Comparison of ENCODE assay signal across 12 cellular contexts in genomic region chr16:27323781-27324561, GRCh38. TPM values are rescaled to one million over a fixed set of nuclear protein-coding genes. Genes with fewer than 3 reads are reported as not detected.
DNase-seq lines count a peak whose midpoint lies in the region; ATAC-seq and TF ChIP-seq lines count a peak whose summit lies in the region.
"Had no signal": no experiment of that assay in that cellular context is flagged by ENCODE, and none has a peak within 500 bp of the region (broad histone marks: within the 10 kb centered on the region; RNA-seq: fewer than 3 reads in every experiment).

No MANE protein-coding gene starts in this region.

- no peak for TF ChIP-seq POLR2A in vagina (IDR thresholded peaks at IDR 0.05)

- no peaks in the 10 kb centered on the region for H3K27me3 ChIP-seq in vagina
- no peaks in the 10 kb centered on the region for H3K27me3 ChIP-seq in Caco-2 (replicated peaks; ENCODE audit: control insufficient read depth, insufficient read depth, low read length)

- H3K36me3 Mint-ChIP-seq in stimulated activated naive CD8-positive, alpha-beta T cell treated with anti-CD3 and anti-CD28 coated beads, Interleukin-15, Interleukin-2, amounts not matched to agents 100 ng/mL and 50 ng/mL, for 24 hours (ENCODE audit: low read depth), result peaks cover 88% of the 10 kb centered on the region
- peaks cover under 1% of the 10 kb centered on the region for H3K36me3 Mint-ChIP-seq in chondrocyte (ENCODE audit: low read depth)
- peaks cover 2% of the 10 kb centered on the region for H3K36me3 Mint-ChIP-seq in nephron progenitor cell (ENCODE audit: low read depth)
- H3K36me3 Mint-ChIP-seq in Caco-2 (ENCODE audit: insufficient read depth, unreplicated experiment), result peaks cover 12% of the 10 kb centered on the region

- peak overlapping the region; percentile 79 for H3K27ac Mint-ChIP-seq in stimulated activated naive CD8-positive, alpha-beta T cell treated with anti-CD3 and anti-CD28 coated beads, Interleukin-15, Interleukin-2, amounts not matched to agents 100 ng/mL and 50 ng/mL, for 24 hours
- H3K27ac Mint-ChIP-seq in chondrocyte (ENCODE audit: unreplicated experiment) (no peak overlapping the region), nephron progenitor cell (peak overlapping the region; percentile 51), Caco-2 (ENCODE audit: unreplicated experiment) (no peak overlapping the region)
- H3K27ac Mint-ChIP-seq: stimulated activated memory B cell treated with anti-CD40 and anti-IgM and Interleukin-4, amounts not matched to agents 10 μg/mL and 1 μg/mL and 100 μg/mL, for 72 hours had no signal

- TF ChIP-seq CTCF in chondrocyte (IDR thresholded peaks at IDR 0.05) (no peak), nephron progenitor cell (IDR thresholded peaks at IDR 0.05) (no peak), vagina (IDR thresholded peaks at IDR 0.05) (no peak), Caco-2 (IDR thresholded peaks at IDR 0.05; ENCODE audit: insufficient read depth in 1 of 2, low read depth in 1 of 2, low read length in 1 of 2, severe bottlenecking in 1 of 2, unreplicated experiment in 1 of 2) (no peak)

- peaks cover 97% of the 10 kb centered on the region for H3K4me1 ChIP-seq in vagina
- peaks cover 24% of the 10 kb centered on the region for H3K4me1 ChIP-seq in Caco-2

- H3K4me3 ChIP-seq in vagina, result no peak overlapping the region
- H3K4me3 ChIP-seq in Caco-2 (ENCODE audit: low read depth, low read length), result no peak overlapping the region

- intact Hi-C loops in vagina (cut with DNase I) (no loop called here), Caco-2 (cut with micrococcal nuclease; ENCODE audit: unreplicated experiment) (no loop called here)

- H3K27ac ChIP-seq in vagina, result peak overlapping the region; percentile 93

- no peak for DNase-seq in stimulated activated naive CD8-positive, alpha-beta T cell treated with anti-CD3 and anti-CD28 coated beads, Interleukin-15, Interleukin-2, amounts not matched to agents 100 U/mL and 50 U/mL, for 24 hours
- DNase-seq in chondrocyte (ENCODE audit: low spot score) (peak; percentile 57), nephron progenitor cell (no peak), vagina (ENCODE audit: extremely low spot score in 2 of 2) (no peak), Caco-2 (no peak)
- no peak for DNase-seq in stimulated activated CD4-positive, alpha-beta T cell treated with anti-CD3 and anti-CD28 coated beads, Interleukin-2, amount 100 ng/mL, for 24 hours
- DNase-seq: amygdala, NCI-H1436 treated with DMSO at 0.1 percent for 48 hours had no signal

- POLR2A ChIA-PET in Caco-2 (lab: Charles Lee), result no interaction called here

- ATAC-seq in stimulated activated naive CD8-positive, alpha-beta T cell treated with anti-CD3 and anti-CD28 coated beads, Interleukin-15, Interleukin-2, amounts not matched to agents 100 U/mL and 50 U/mL, for 24 hours, result no peak
- ATAC-seq in GM21381 (IDR thresholded peaks at IDR 0.05; ENCODE audit: unreplicated experiment), result no peak
- ATAC-seq: stimulated activated memory B cell treated with anti-CD40 and anti-IgM and Interleukin-4, amounts not matched to agents 10 μg/mL and 1 μg/mL and 100 μg/mL, for 72 hours had no signal

- no TSS peak for BruUV-seq in Caco-2 (replicated peaks; lab: Mats Ljungman, UMichigan)

- H3K4me1 Mint-ChIP-seq in stimulated activated naive CD8-positive, alpha-beta T cell treated with anti-CD3 and anti-CD28 coated beads, Interleukin-15, Interleukin-2, amounts not matched to agents 100 ng/mL and 50 ng/mL, for 24 hours (ENCODE audit: low read depth), result peaks cover 98% of the 10 kb centered on the region
- H3K4me1 Mint-ChIP-seq in chondrocyte (ENCODE audit: low read depth) (peaks cover 44% of the 10 kb centered on the region), nephron progenitor cell (peaks cover 40% of the 10 kb centered on the region), Caco-2 (ENCODE audit: low read depth, unreplicated experiment) (peaks cover 27% of the 10 kb centered on the region)

- no peaks in the 10 kb centered on the region for H3K27me3 Mint-ChIP-seq in stimulated activated naive CD8-positive, alpha-beta T cell treated with anti-CD3 and anti-CD28 coated beads, Interleukin-15, Interleukin-2, amounts not matched to agents 100 ng/mL and 50 ng/mL, for 24 hours
- H3K27me3 Mint-ChIP-seq in chondrocyte (ENCODE audit: low read depth), result no peaks in the 10 kb centered on the region
- peaks cover 3% of the 10 kb centered on the region for H3K27me3 Mint-ChIP-seq in nephron progenitor cell (ENCODE audit: low read depth, poor library complexity)
- no peaks in the 10 kb centered on the region for H3K27me3 Mint-ChIP-seq in Caco-2 (ENCODE audit: insufficient read depth, unreplicated experiment)
- H3K27me3 Mint-ChIP-seq: CD8-positive, alpha-beta memory T cell; stimulated activated memory B cell treated with anti-CD40 and anti-IgM and Interleukin-4, amounts not matched to agents 10 μg/mL and 1 μg/mL and 100 μg/mL, for 72 hours had no signal

- H3K36me3 ChIP-seq in vagina (no peaks in the 10 kb centered on the region), Caco-2 (ENCODE audit: control insufficient read depth, insufficient read depth, low read length) (no peaks in the 10 kb centered on the region; the same call in 1 of the 2 replicates)

- peak overlapping the region; percentile 20 for H3K4me3 Mint-ChIP-seq in stimulated activated naive CD8-positive, alpha-beta T cell treated with anti-CD3 and anti-CD28 coated beads, Interleukin-15, Interleukin-2, amounts not matched to agents 100 ng/mL and 50 ng/mL, for 24 hours
- H3K4me3 Mint-ChIP-seq in chondrocyte (ENCODE audit: unreplicated experiment), result no peak overlapping the region
- no peak overlapping the region for H3K4me3 Mint-ChIP-seq in nephron progenitor cell
- no peak overlapping the region for H3K4me3 Mint-ChIP-seq in Caco-2 (ENCODE audit: unreplicated experiment)
- H3K4me3 Mint-ChIP-seq: stimulated activated memory B cell treated with anti-CD40 and anti-IgM and Interleukin-4, amounts not matched to agents 10 μg/mL and 1 μg/mL and 100 μg/mL, for 72 hours had no signal

- CTCF ChIA-PET in Caco-2 (lab: Charles Lee), result no interaction called here

- H3K9me3 ChIP-seq in vagina (no peaks in the 10 kb centered on the region), Caco-2 (no peaks in the 10 kb centered on the region)

- H3K9me3 Mint-ChIP-seq in stimulated activated naive CD8-positive, alpha-beta T cell treated with anti-CD3 and anti-CD28 coated beads, Interleukin-15, Interleukin-2, amounts not matched to agents 100 ng/mL and 50 ng/mL, for 24 hours, result no peaks in the 10 kb centered on the region
- H3K9me3 Mint-ChIP-seq in chondrocyte (ENCODE audit: low read depth) (peaks cover 2% of the 10 kb centered on the region), nephron progenitor cell (peaks cover 2% of the 10 kb centered on the region), Caco-2 (ENCODE audit: unreplicated experiment) (no peaks in the 10 kb centered on the region)
- H3K9me3 Mint-ChIP-seq: CD8-positive, alpha-beta memory T cell had no signal

RNA-seq across cellular contexts. Expression of gene IL4R, which starts 10.2 kb away (rescaled TPM):
- total RNA-seq in chondrocyte (30.1 to 47.7 TPM (median 41.0 TPM) in 3 replicates), vagina (64.1 TPM), Caco-2 (2022) (32.6 and 34.4 TPM in 2 replicates)

RNA-seq across cellular contexts. Expression of gene NSMCE1, which starts 55.4 kb away (rescaled TPM):
- total RNA-seq in chondrocyte (19.6 to 23.2 TPM (median 21.2 TPM) in 3 replicates), vagina (24.6 TPM), Caco-2 (2022) (33.4 and 37.0 TPM in 2 replicates)

Comparison
In these comparisons a context has a peak if more than half of its experiments do, and no peak if none do; other contexts are left out.
1. H3K27ac Mint-ChIP-seq: peak in stimulated activated naive CD8-positive, alpha-beta T cell treated with anti-CD3 and anti-CD28 coated beads, Interleukin-15, Interleukin-2, amounts not matched to agents 100 ng/mL and 50 ng/mL, for 24 hours (single experiment) and nephron progenitor cell (single experiment); none in chondrocyte (single experiment) and Caco-2 (single experiment).